Comparison of ENCODE assay signal across 1 cellular context in genomic region chr13:39037880-39038568, GRCh38.
TF ChIP-seq lines count a peak whose summit lies in the region.

Gene NHLRC3, plus strand, starts transcription at chr13:39038456. Its CDS starts 184 bp downstream, at chr13:39038640.
Gene PROSER1, minus strand, starts transcription at chr13:39038089. Its CDS starts 847 bp downstream, at chr13:39037242.

TF ChIP-seq in K562, 482 proteins besides CTCF, POLR2A, EP300 and RAD21 (continued from another document and continues in another):
- no peak for TF ChIP-seq SMC3 (conservative IDR thresholded peaks at IDR 0.05; ENCODE audit: insufficient read depth, low read depth, low read length)
- no peak for TF ChIP-seq SFPQ (IDR thresholded peaks at IDR 0.05; ENCODE audit: low read depth, low read length)
- TF ChIP-seq CBFA2T3 (IDR thresholded peaks at IDR 0.05): no peak
- TF ChIP-seq NCOA1 (IDR thresholded peaks at IDR 0.05; ENCODE audit: low read depth): no peak
- TF ChIP-seq ZNF217 (CRISPR knock-in tag; IDR thresholded peaks at IDR 0.05): no peak
- TF ChIP-seq, protein P1, sequence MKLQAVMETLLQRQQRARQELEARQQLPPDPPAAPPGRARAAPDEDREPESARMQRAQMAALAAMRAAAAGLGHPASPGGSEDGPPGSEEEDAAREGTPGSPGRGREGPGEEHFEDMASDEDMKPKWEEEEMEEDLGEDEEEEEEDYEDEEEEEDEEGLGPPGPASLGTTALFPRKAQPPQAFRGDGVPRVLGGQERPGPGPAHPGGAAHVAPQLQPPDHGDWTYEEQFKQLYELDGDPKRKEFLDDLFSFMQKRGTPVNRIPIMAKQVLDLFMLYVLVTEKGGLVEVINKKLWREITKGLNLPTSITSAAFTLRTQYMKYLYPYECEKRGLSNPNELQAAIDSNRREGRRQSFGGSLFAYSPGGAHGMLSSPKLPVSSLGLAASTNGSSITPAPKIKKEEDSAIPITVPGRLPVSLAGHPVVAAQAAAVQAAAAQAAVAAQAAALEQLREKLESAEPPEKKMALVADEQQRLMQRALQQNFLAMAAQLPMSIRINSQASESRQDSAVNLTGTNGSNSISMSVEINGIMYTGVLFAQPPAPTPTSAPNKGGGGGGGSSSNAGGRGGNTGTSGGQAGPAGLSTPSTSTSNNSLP (IDR thresholded peaks at IDR 0.05; ENCODE audit: borderline replicate concordance, low read depth, low read length): peak; percentile 44; the same call in 1 of the 2 replicates
- TF ChIP-seq SP2 (IDR thresholded peaks at IDR 0.05; ENCODE audit: extremely low read depth, low read depth, low read length, poor library complexity, severe bottlenecking): no peak
- peak; percentile 71 for TF ChIP-seq GABPA (tag; conservative IDR thresholded peaks at IDR 0.05; ENCODE audit: low read depth)
- 0 out of 2 replicates have a peak, but pooled peaks have one; percentile 39 for TF ChIP-seq FOXK1 (CRISPR knock-in tag; IDR thresholded peaks at IDR 0.05; ENCODE audit: borderline replicate concordance)
- no peak for TF ChIP-seq ZFP30 (CRISPR knock-in tag; IDR thresholded peaks at IDR 0.05; ENCODE audit: borderline replicate concordance)
- TF ChIP-seq ETV1 (tag; conservative IDR thresholded peaks at IDR 0.05; ENCODE audit: low read depth): peak; percentile 58; the same call in 1 of the 2 replicates
- no peak for TF ChIP-seq MTA2 (IDR thresholded peaks at IDR 0.05; ENCODE audit: low read depth)
- no peak for TF ChIP-seq MXI1 (IDR thresholded peaks at IDR 0.05; ENCODE audit: low read depth, low read length)
- peak; percentile 86 for TF ChIP-seq TBP (optimal IDR thresholded peaks at IDR 0.05; ENCODE audit: low read depth, low read length)
- peak; percentile 40; the same call in 1 of the 2 replicates for TF ChIP-seq RAD51 (IDR thresholded peaks at IDR 0.05; ENCODE audit: borderline replicate concordance, low read depth)
- TF ChIP-seq E2F3 (CRISPR knock-in tag; IDR thresholded peaks at IDR 0.05): 0 out of 2 replicates have a peak, but pooled peaks have one; percentile 75
- TF ChIP-seq THAP12 (CRISPR knock-in tag; IDR thresholded peaks at IDR 0.05): 0 out of 2 replicates have a peak, but pooled peaks have one; percentile 42
- no peak for TF ChIP-seq MAFF (IDR thresholded peaks at IDR 0.05; ENCODE audit: low read length)
- peak; percentile 92 for TF ChIP-seq MGA (IDR thresholded peaks at IDR 0.05)
- TF ChIP-seq CREB1 (IDR thresholded peaks at IDR 0.05): peak; percentile 92
- TF ChIP-seq CREB1 (CRISPR knock-in tag; IDR thresholded peaks at IDR 0.05): peak; percentile 83
- TF ChIP-seq NFE2L1 (tag; IDR thresholded peaks at IDR 0.05; ENCODE audit: borderline replicate concordance, low read depth): no peak
- TF ChIP-seq STAT5A (IDR thresholded peaks at IDR 0.05; ENCODE audit: borderline replicate concordance, low read length): no peak
- TF ChIP-seq PURB (CRISPR knock-in tag; IDR thresholded peaks at IDR 0.05; ENCODE audit: low read depth): no peak
- TF ChIP-seq SP1 (CRISPR knock-in tag; IDR thresholded peaks at IDR 0.05): no peak
- TF ChIP-seq, protein P2, sequence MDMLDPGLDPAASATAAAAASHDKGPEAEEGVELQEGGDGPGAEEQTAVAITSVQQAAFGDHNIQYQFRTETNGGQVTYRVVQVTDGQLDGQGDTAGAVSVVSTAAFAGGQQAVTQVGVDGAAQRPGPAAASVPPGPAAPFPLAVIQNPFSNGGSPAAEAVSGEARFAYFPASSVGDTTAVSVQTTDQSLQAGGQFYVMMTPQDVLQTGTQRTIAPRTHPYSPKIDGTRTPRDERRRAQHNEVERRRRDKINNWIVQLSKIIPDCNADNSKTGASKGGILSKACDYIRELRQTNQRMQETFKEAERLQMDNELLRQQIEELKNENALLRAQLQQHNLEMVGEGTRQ (CRISPR knock-in tag; IDR thresholded peaks at IDR 0.05): peak; percentile 30
- TF ChIP-seq POLR2AphosphoS5 (IDR thresholded peaks at IDR 0.05; ENCODE audit: control insufficient read depth, insufficient read depth, low read depth, low read length): peak; percentile 40; the same call in 1 of the 2 replicates
- no peak for TF ChIP-seq CCNT2 (IDR thresholded peaks at IDR 0.05; ENCODE audit: borderline replicate concordance, extremely low read depth, insufficient read length, low read depth, low read length)
- TF ChIP-seq NELFE (IDR thresholded peaks at IDR 0.05; ENCODE audit: insufficient read depth, insufficient read length): no peak
- TF ChIP-seq KLF10 (CRISPR knock-in tag; IDR thresholded peaks at IDR 0.05): no peak
- TF ChIP-seq CBX8 (IDR thresholded peaks at IDR 0.05; ENCODE audit: borderline replicate concordance, extremely low read depth, low read depth, low read length, poor library complexity, severe bottlenecking): no peak
- no peak for TF ChIP-seq IRF9 (tag; IDR thresholded peaks at IDR 0.05)
- TF ChIP-seq ASH1L (IDR thresholded peaks at IDR 0.05; ENCODE audit: borderline replicate concordance, low read depth, partially characterized antibody): peak; percentile 13
- TF ChIP-seq ZNF717 (CRISPR knock-in tag; IDR thresholded peaks at IDR 0.05): no peak
- TF ChIP-seq, protein P3, sequence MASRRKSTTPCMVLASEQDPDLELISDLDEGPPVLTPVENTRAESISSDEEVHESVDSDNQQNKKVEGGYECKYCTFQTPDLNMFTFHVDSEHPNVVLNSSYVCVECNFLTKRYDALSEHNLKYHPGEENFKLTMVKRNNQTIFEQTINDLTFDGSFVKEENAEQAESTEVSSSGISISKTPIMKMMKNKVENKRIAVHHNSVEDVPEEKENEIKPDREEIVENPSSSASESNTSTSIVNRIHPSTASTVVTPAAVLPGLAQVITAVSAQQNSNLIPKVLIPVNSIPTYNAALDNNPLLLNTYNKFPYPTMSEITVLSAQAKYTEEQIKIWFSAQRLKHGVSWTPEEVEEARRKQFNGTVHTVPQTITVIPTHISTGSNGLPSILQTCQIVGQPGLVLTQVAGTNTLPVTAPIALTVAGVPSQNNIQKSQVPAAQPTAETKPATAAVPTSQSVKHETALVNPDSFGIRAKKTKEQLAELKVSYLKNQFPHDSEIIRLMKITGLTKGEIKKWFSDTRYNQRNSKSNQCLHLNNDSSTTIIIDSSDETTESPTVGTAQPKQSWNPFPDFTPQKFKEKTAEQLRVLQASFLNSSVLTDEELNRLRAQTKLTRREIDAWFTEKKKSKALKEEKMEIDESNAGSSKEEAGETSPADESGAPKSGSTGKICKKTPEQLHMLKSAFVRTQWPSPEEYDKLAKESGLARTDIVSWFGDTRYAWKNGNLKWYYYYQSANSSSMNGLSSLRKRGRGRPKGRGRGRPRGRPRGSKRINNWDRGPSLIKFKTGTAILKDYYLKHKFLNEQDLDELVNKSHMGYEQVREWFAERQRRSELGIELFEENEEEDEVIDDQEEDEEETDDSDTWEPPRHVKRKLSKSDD (conservative IDR thresholded peaks at IDR 0.05; ENCODE audit: low read length): no peak
- TF ChIP-seq BDP1 (IDR thresholded peaks at IDR 0.05; ENCODE audit: insufficient read depth, insufficient read length): no peak
